In the genomic region with DNA sequence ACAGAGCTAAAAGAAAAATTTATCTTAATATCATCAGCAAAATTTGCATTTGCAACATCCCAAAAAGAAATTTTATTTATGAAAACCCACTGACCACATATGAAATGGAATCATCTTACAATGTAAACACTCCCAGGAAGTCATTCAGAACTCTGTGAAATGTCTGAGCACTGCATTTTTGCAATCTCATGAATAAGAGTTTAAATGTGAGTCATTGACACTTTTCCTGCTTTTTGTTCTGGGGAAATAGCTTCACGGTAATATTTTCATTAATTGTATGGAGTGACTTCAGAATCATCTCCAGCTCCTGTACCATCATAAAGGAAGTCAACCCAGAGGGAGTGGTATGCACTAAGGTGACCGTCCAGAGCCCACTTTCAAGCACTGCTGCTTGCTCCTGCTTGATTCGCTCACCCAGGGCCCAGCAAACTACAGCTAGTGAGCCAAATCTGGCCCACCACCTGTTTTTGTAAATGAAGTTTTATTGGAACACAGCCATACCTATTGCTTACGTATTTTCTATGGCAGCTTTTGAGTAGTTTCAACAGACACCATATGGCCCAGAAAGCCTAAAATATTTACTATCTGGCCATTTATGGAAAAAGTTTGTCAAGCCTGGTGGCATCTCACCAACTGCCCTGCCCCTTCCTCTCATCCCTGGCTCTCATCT, we compare ENCODE assay signal across 21 cellular contexts. TPM values are rescaled to one million over a fixed set of nuclear protein-coding genes. Genes with fewer than 3 reads are reported as not detected.
DNase-seq lines count a peak whose midpoint lies in the region; ATAC-seq and TF ChIP-seq lines count a peak whose summit lies in the region.
"Had no signal": no experiment of that assay in that cellular context is flagged by ENCODE, and none has a peak within 500 bp of the region (broad histone marks: within the 10 kb centered on the region; RNA-seq: fewer than 3 reads in every experiment).

No MANE protein-coding gene starts in this region.

- H3K27me3 ChIP-seq in neuronal stem cell (ENCODE audit: control insufficient read depth in 3 of 3, insufficient read depth in 3 of 3, low read depth in 1 of 3, low read length in 3 of 3), result no peaks in the 10 kb centered on the region
- H3K27me3 ChIP-seq in CD4-positive, alpha-beta T cell (ENCODE audit: control insufficient read depth, insufficient read depth, low read length), result no peaks in the 10 kb centered on the region
- no peaks in the 10 kb centered on the region for H3K27me3 ChIP-seq in H7 (ENCODE audit: control insufficient read depth, insufficient read depth, low read length)
- H3K27me3 ChIP-seq: body of pancreas had no signal

- H3K4ac ChIP-seq in neuronal stem cell (ENCODE audit: low read length), result no peak overlapping the region

- no peak overlapping the region for H3K27ac Mint-ChIP-seq in CD4-positive, alpha-beta T cell
- H3K27ac Mint-ChIP-seq: activated CD4-positive, alpha-beta T cell treated with anti-CD3 and anti-CD28 coated beads, Interleukin-2, amount 10 ng/mL, durations not matched to agents 7 days and 5 days; activated T-helper 17 cell treated with anti-CD3 and anti-CD28 coated beads, Interleukin-2, amount 50 U/mL, for 72 hours; CD14-positive monocyte had no signal

- in situ Hi-C loops in GM13976 (cut with MboI; ENCODE audit: low sequenced_read_pairs, unreplicated experiment), result no loop called here

- H3K4me1 ChIP-seq in neuronal stem cell (ENCODE audit: control insufficient read depth in 2 of 2, insufficient read depth in 1 of 2, low read depth in 1 of 2, low read length in 2 of 2), result no peaks in the 10 kb centered on the region
- H3K4me1 ChIP-seq: body of pancreas, psoas muscle had no signal

- WGBS in neuronal stem cell (ENCODE audit: extremely low coverage in 2 of 2, insufficient read length in 2 of 2, insufficient replicate concordance in 1 of 2), 2 donors, result no CpG with 5 or more reads among the region's 4 CpGs

- H3K23ac ChIP-seq in neuronal stem cell (ENCODE audit: low read depth, low read length, poor library complexity), result no peak overlapping the region

- H4K8ac ChIP-seq in neuronal stem cell (ENCODE audit: low read depth, low read length), result no peak overlapping the region

- H4K91ac ChIP-seq in neuronal stem cell (ENCODE audit: low read depth, low read length, poor library complexity), result no peak overlapping the region

- POLR2A ChIA-PET in CD4-positive, alpha-beta T cell (lab: Charles Lee), result no interaction called here

- no peak overlapping the region for H2AK5ac ChIP-seq in neuronal stem cell (ENCODE audit: low read depth, low read length)

- H3K4me3 ChIP-seq in neuronal stem cell (ENCODE audit: low read length in 2 of 2), result no peak overlapping the region
- H3K4me3 ChIP-seq in H7 (ENCODE audit: insufficient read depth, low read depth, low read length), result no peak overlapping the region
- H3K4me3 ChIP-seq: body of pancreas, psoas muscle had no signal

- H3K9me3 Mint-ChIP-seq in CD4-positive, alpha-beta T cell, result no peaks in the 10 kb centered on the region
- H3K9me3 Mint-ChIP-seq: activated CD4-positive, alpha-beta T cell treated with anti-CD3 and anti-CD28 coated beads, Interleukin-2, amount 10 ng/mL, durations not matched to agents 7 days and 5 days; activated T-helper 17 cell treated with anti-CD3 and anti-CD28 coated beads, Interleukin-2, amount 50 U/mL, for 72 hours; H9; stimulated activated naive CD8-positive, alpha-beta T cell treated with anti-CD3 and anti-CD28 coated beads, Interleukin-15, amount 100 ng/mL, for 72 hours had no signal

- intact Hi-C loops in CD4-positive, alpha-beta T cell (cut with DNase I, micrococcal nuclease), result no loop called here

- H3K36me3 Mint-ChIP-seq in CD4-positive, alpha-beta T cell (ENCODE audit: low read depth), result no peaks in the 10 kb centered on the region
- H3K36me3 Mint-ChIP-seq: CD14-positive monocyte had no signal

- H3K27me3 Mint-ChIP-seq in CD4-positive, alpha-beta T cell, result peaks cover 27% of the 10 kb centered on the region

- H3K27ac ChIP-seq in epithelial cell of prostate (peak overlapping the region; percentile 72), neuronal stem cell (replicated peaks; ENCODE audit: low read length) (no peak overlapping the region)
- no peak overlapping the region for H3K27ac ChIP-seq in CD4-positive, alpha-beta T cell (ENCODE audit: low read depth, low read length)
- H3K27ac ChIP-seq: body of pancreas, psoas muscle had no signal

- H2BK12ac ChIP-seq in neuronal stem cell (ENCODE audit: low read length), result no peak overlapping the region

- DNase-seq in DMS53 (lab: John Stamatoyannopoulos, UW), result peak; percentile 16
- peak; percentile 12 for DNase-seq in RPMI7951 (ENCODE audit: low read depth)
- DNase-seq in epithelial cell of prostate (ENCODE audit: low read depth, low spot score), result peak; percentile 41
- no peak for DNase-seq in neuronal stem cell (ENCODE audit: low spot score)
- no peak for DNase-seq in CD4-positive, alpha-beta T cell
- DNase-seq in H7, result no peak
- DNase-seq in GM13976 (ENCODE audit: low spot score), result no peak
- DNase-seq in cerebellum (ENCODE audit: low spot score), result no peak
- DNase-seq: activated CD4-positive, alpha-beta T cell treated with anti-CD3 and anti-CD28 coated beads, Interleukin-2, amount 10 ng/mL, durations not matched to agents 7 days and 5 days; body of pancreas; GDM1; H9; NCI-H1092; NCI-H345; psoas muscle; stimulated activated CD4-positive, alpha-beta T cell treated with anti-CD3 and anti-CD28 coated beads, Interleukin-4, amount 100 ng/mL, for 24 hours; stimulated activated naive CD8-positive, alpha-beta T cell treated with anti-CD3 and anti-CD28 coated beads, Interleukin-15, amount 100 ng/mL, for 72 hours; T-helper 2 cell had no signal

- no peak overlapping the region for H3K18ac ChIP-seq in neuronal stem cell (ENCODE audit: low read length)

- no peak overlapping the region for H3K9ac ChIP-seq in neuronal stem cell (ENCODE audit: low read depth, low read length, poor library complexity)

- ATAC-seq in CD4-positive, alpha-beta T cell (ENCODE audit: poor library complexity), result no peak
- ATAC-seq: activated T-helper 17 cell treated with anti-CD3 and anti-CD28 coated beads, Interleukin-2, amount 50 U/mL, for 72 hours; body of pancreas; psoas muscle; stimulated activated naive CD8-positive, alpha-beta T cell treated with anti-CD3 and anti-CD28 coated beads, Interleukin-15, amount 100 ng/mL, for 72 hours had no signal

- peak overlapping the region; percentile 47 for H2BK120ac ChIP-seq in neuronal stem cell (ENCODE audit: low read depth, low read length)

- H3K79me1 ChIP-seq in neuronal stem cell (ENCODE audit: low read depth, low read length), result no peaks in the 10 kb centered on the region

- no peak overlapping the region for H3K4me3 Mint-ChIP-seq in CD4-positive, alpha-beta T cell
- H3K4me3 Mint-ChIP-seq: activated CD4-positive, alpha-beta T cell treated with anti-CD3 and anti-CD28 coated beads, Interleukin-2, amount 10 ng/mL, durations not matched to agents 7 days and 5 days; activated T-helper 17 cell treated with anti-CD3 and anti-CD28 coated beads, Interleukin-2, amount 50 U/mL, for 72 hours; CD14-positive monocyte; H9; stimulated activated naive CD8-positive, alpha-beta T cell treated with anti-CD3 and anti-CD28 coated beads, Interleukin-15, amount 100 ng/mL, for 72 hours had no signal

- no peak overlapping the region for H3K4me2 ChIP-seq in neuronal stem cell (ENCODE audit: insufficient read depth, low read length, poor library complexity, severe bottlenecking)

- no peaks in the 10 kb centered on the region for H3K9me3 ChIP-seq in neuronal stem cell (replicated peaks in 1 of 2; ENCODE audit: control insufficient read depth in 2 of 2, insufficient read depth in 1 of 2, low read depth in 1 of 2, low read length in 2 of 2)
- H3K9me3 ChIP-seq in CD4-positive, alpha-beta T cell (ENCODE audit: control insufficient read depth, low read length), result no peaks in the 10 kb centered on the region
- H3K9me3 ChIP-seq: body of pancreas, psoas muscle had no signal

- H2BK5ac ChIP-seq in neuronal stem cell (ENCODE audit: low read length), result no peak overlapping the region

- no peaks in the 10 kb centered on the region for H3K4me1 Mint-ChIP-seq in CD4-positive, alpha-beta T cell (ENCODE audit: low read depth)
- H3K4me1 Mint-ChIP-seq: activated CD4-positive, alpha-beta T cell treated with anti-CD3 and anti-CD28 coated beads, Interleukin-2, amount 10 ng/mL, durations not matched to agents 7 days and 5 days; activated T-helper 17 cell treated with anti-CD3 and anti-CD28 coated beads, Interleukin-2, amount 50 U/mL, for 72 hours; CD14-positive monocyte; H9; stimulated activated naive CD8-positive, alpha-beta T cell treated with anti-CD3 and anti-CD28 coated beads, Interleukin-15, amount 100 ng/mL, for 72 hours had no signal

- no peak overlapping the region for H2BK15ac ChIP-seq in neuronal stem cell (ENCODE audit: low read length)

- H3K14ac ChIP-seq in neuronal stem cell (ENCODE audit: low read length), result no peak overlapping the region

- no peak overlapping the region for H2AFZ ChIP-seq in neuronal stem cell (ENCODE audit: low read length)

- CTCF ChIA-PET in CD4-positive, alpha-beta T cell (lab: Charles Lee), result no interaction called here

- TF ChIP-seq CTCF in CD4-positive, alpha-beta T cell (IDR thresholded peaks at IDR 0.05), result no peak
- TF ChIP-seq CTCF in GM13976 (IDR thresholded peaks at IDR 0.05; ENCODE audit: borderline replicate concordance, control extremely low read depth, extremely low read depth, insufficient read depth, missing control alignments), result no peak

- no peaks in the 10 kb centered on the region for H3K36me3 ChIP-seq in neuronal stem cell (replicated peaks in 1 of 2; ENCODE audit: control insufficient read depth in 2 of 2, insufficient read depth in 2 of 2, low read length in 2 of 2)
- H3K36me3 ChIP-seq in H7 (replicated peaks; ENCODE audit: control insufficient read depth, insufficient read depth, low read length), result no peaks in the 10 kb centered on the region

RNA-seq across cellular contexts. Expression of gene EDNRA, which starts 17.3 kb away (rescaled TPM):
- total RNA-seq in RPMI7951 (2014; rRNA removed; shearing (Covaris generic)), result 0.36 and 0.39 TPM in 2 replicates
- 5.6 TPM for polyA plus RNA-seq in neuronal stem cell (2013, experiment 1 of 2)
- polyA plus RNA-seq in neuronal stem cell (2013, experiment 2 of 2), result 5.6 TPM
- total RNA-seq in CD4-positive, alpha-beta T cell, result not detected
- 1.1 and 1.4 TPM in 2 replicates for total RNA-seq in H7 (2014; rRNA removed; shearing (Covaris generic))
- 10.5 TPM for total RNA-seq in cerebellum
- total RNA-seq: activated CD4-positive, alpha-beta T cell treated with anti-CD3 and anti-CD28 coated beads, Interleukin-2, amount 10 ng/mL, durations not matched to agents 7 days and 5 days; activated T-helper 17 cell treated with anti-CD3 and anti-CD28 coated beads, Interleukin-2, amount 50 U/mL, for 72 hours; OCI-LY7 had no signal
- polyA plus RNA-seq: CD14-positive monocyte had no signal

Comparison
In these comparisons a context has a peak if more than half of its experiments do, and no peak if none do; other contexts are left out.
1. DNase-seq: peak in DMS53 (single experiment), RPMI7951 (single experiment) and epithelial cell of prostate (single experiment); none in neuronal stem cell (single experiment), CD4-positive, alpha-beta T cell (0 of 10), H7 (single experiment), GM13976 (single experiment) and cerebellum (single experiment).